12 cellular contexts compared by ENCODE assay signal in genomic region chr2:197092431-197092830, GRCh38.
DNase-seq lines count a peak whose midpoint lies in the region; ATAC-seq and TF ChIP-seq lines count a peak whose summit lies in the region.
"Had no signal": no experiment of that assay in that cellular context is flagged by ENCODE, and none has a peak within 500 bp of the region (broad histone marks: within the 10 kb centered on the region; RNA-seq: fewer than 3 reads in every experiment).

No MANE protein-coding gene starts in this region.

- DNase-seq in NCI-H1417 (lab: John Stamatoyannopoulos, UW) (peak in 2 of 3 experiments; percentile 2 to 67), NCI-H1417 treated with DMSO at 0.1 percent for 48 hours (lab: John Stamatoyannopoulos, UW) (no peak), NCI-H748 treated with DMSO at 0.1 percent for 48 hours (lab: John Stamatoyannopoulos, UW) (peak; percentile 92), fibroblast of the conjunctiva (ENCODE audit: low read depth) (peak; percentile 80), skeletal muscle cell (ENCODE audit: low read depth) (peak; percentile 77), ascending aorta (ENCODE audit: low spot score in 2 of 2) (no peak)
- DNase-seq in stimulated activated CD4-positive, alpha-beta T cell treated with anti-CD3 and anti-CD28 coated beads, Interleukin-4, amount 100 ng/mL, for 1 hour: no peak
- DNase-seq: activated CD4-positive, alpha-beta T cell treated with anti-CD3 and anti-CD28 coated beads, Interleukin-2, amount 50 U/mL, for 1 hour; retina had no signal

- no peak for TF ChIP-seq CTCF in ascending aorta (IDR thresholded peaks at IDR 0.05)

- no peak overlapping the region for H3K4me3 ChIP-seq in skeletal muscle cell (ENCODE audit: low read depth, low read length)
- H3K4me3 ChIP-seq in ascending aorta: no peak overlapping the region

- no peak for ATAC-seq in HG03095 (IDR thresholded peaks at IDR 0.05; ENCODE audit: unreplicated experiment)

- no peaks in the 10 kb centered on the region for H3K4me1 ChIP-seq in ascending aorta

- H3K9me3 ChIP-seq in ascending aorta: no peaks in the 10 kb centered on the region

- H3K27ac ChIP-seq in ascending aorta: no peak overlapping the region
- H3K27ac ChIP-seq: KMS-11, RWPE1 had no signal

- intact Hi-C loops in ascending aorta (cut with DNase I): no loop called here

- H3K27me3 ChIP-seq in ascending aorta: no peaks in the 10 kb centered on the region

- H3K36me3 ChIP-seq in ascending aorta: peaks cover 0 to 2% of the 10 kb centered on the region in 2 donors

Comparison
In these comparisons a context has a peak if more than half of its experiments do, and no peak if none do; other contexts are left out.
1. DNase-seq: peak in NCI-H1417 (2 of 3), NCI-H748 treated with DMSO at 0.1 percent for 48 hours (single experiment), fibroblast of the conjunctiva (single experiment) and skeletal muscle cell (single experiment); none in NCI-H1417 treated with DMSO at 0.1 percent for 48 hours (single experiment), stimulated activated CD4-positive, alpha-beta T cell treated with anti-CD3 and anti-CD28 coated beads, Interleukin-4, amount 100 ng/mL, for 1 hour (single experiment) and ascending aorta (0 of 2).